Comparison of ENCODE assay signal across 8 cellular contexts in the genomic region with DNA sequence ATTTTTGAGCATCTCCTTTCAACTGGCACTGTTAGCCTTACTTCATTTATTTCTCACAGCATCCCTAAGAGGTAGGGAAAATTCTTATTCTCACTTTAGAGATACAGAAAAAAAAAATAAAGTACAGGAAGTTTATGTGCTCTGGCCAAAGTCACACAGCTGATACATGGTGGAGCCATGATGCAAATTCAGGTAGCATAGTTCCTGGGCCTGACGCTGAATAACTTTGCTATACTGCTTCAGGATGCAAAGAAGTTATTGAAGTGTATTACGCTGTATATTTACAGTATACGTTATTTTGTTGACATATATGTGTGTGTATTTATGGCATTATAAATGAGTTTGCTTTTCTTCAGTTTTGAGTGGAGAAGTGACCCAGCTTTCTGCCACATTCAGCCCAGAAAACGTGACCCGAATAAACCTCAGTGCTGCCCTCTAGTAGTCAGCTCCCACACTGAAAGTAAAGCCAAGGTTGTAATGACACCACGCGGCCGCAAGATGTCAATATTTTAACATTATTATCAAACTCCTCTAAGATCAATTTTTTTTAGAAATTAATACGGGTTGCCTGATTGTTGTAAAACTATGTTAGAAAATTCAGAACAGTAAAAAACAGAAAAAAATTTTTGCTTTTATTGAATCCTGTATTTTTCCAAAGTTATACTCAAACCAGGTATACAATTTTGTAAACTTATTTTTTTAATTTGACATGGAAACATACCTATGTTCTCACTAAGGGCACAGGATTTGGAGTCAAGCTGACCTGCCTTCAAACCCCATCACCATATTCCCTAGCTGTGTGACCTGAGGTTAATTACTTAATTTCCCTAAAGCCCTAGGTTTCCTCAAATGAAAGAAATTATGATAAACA. TPM values are rescaled to one million over a fixed set of nuclear protein-coding genes. Genes with fewer than 3 reads are reported as not detected.
DNase-seq lines count a peak whose midpoint lies in the region; ATAC-seq, FAIRE-seq and TF ChIP-seq lines count a peak whose summit lies in the region.

No MANE protein-coding gene starts in this region.

- no peak overlapping the region for H3K4me3 Mint-ChIP-seq in activated CD4-positive, alpha-beta memory T cell treated with anti-CD3 and anti-CD28 coated beads, Interleukin-2, amount 10 ng/mL, durations not matched to agents 7 days and 5 days

- H3K27me3 ChIP-seq in H1 (replicated peaks in 1 of 4; ENCODE audit: control insufficient read depth in 3 of 4, extremely low read depth in 1 of 4, insufficient read depth in 3 of 4, low read length in 3 of 4) = no peaks in the 10 kb centered on the region

- no peak overlapping the region for H3K4me3 ChIP-seq in H1 (ENCODE audit: extremely low read depth in 1 of 4, insufficient read depth in 2 of 4, low read depth in 3 of 4, low read length in 4 of 4)

- no peak overlapping the region for H4K8ac ChIP-seq in H1 (ENCODE audit: extremely low read depth, insufficient read depth, low read length)

- H3K27me3 Mint-ChIP-seq in activated CD4-positive, alpha-beta memory T cell treated with anti-CD3 and anti-CD28 coated beads, Interleukin-2, amount 10 ng/mL, durations not matched to agents 7 days and 5 days = peaks cover 3% of the 10 kb centered on the region

- H3K27ac Mint-ChIP-seq in activated CD4-positive, alpha-beta memory T cell treated with anti-CD3 and anti-CD28 coated beads, Interleukin-2, amount 10 ng/mL, durations not matched to agents 7 days and 5 days = no peak overlapping the region

- no peak overlapping the region for H3K9ac ChIP-seq in H1 (replicated peaks in 1 of 4; ENCODE audit: extremely low read depth in 1 of 4, low read depth in 3 of 4, low read length in 3 of 4)

- H3K18ac ChIP-seq in H1 (ENCODE audit: extremely low read depth, low read length) = no peak overlapping the region

- H3K9me3 ChIP-seq in H1 (ENCODE audit: insufficient read depth in 2 of 2, low read depth in 1 of 2, low read length in 1 of 2) = no peaks in the 10 kb centered on the region

- no peak overlapping the region for H2BK15ac ChIP-seq in H1 (ENCODE audit: low read length)

- no peak overlapping the region for H3K4me2 ChIP-seq in H1 (ENCODE audit: insufficient read depth in 1 of 2, low read depth in 2 of 2, low read length in 2 of 2)

- ATAC-seq in HG03280 (IDR thresholded peaks at IDR 0.05; ENCODE audit: unreplicated experiment) = peak; percentile 47

- no peaks in the 10 kb centered on the region for H3K36me3 ChIP-seq in H1 (ENCODE audit: control insufficient read depth in 2 of 4, insufficient read depth in 4 of 4, low read length in 3 of 4)

- no peaks in the 10 kb centered on the region for H3K23me2 ChIP-seq in H1 (ENCODE audit: low read depth, low read length)

- H2BK12ac ChIP-seq in H1 (ENCODE audit: low read depth, low read length) = no peak overlapping the region

- FAIRE-seq in H1 (lab: Jason Lieb, UNC) = peak; percentile 63

- WGBS in H1 (ENCODE audit: extremely low coverage in 1 of 2, insufficient coverage in 1 of 2, insufficient read length in 1 of 2, insufficient replicate concordance in 2 of 2, low coverage in 1 of 2, low lambda C conversion rate in 2 of 2, missing lambda C conversion rate in 1 of 2), 2 experiments = 17% methylated on average over 9 of the region's 9 CpGs; no CpG with 5 or more reads in 1 of the 2 experiments

- no peaks in the 10 kb centered on the region for H3K4me1 ChIP-seq in H1 (replicated peaks in 1 of 4; ENCODE audit: control insufficient read depth in 3 of 4, insufficient read depth in 4 of 4, low read length in 3 of 4)

- no peaks in the 10 kb centered on the region for H3K36me3 Mint-ChIP-seq in activated CD4-positive, alpha-beta memory T cell treated with anti-CD3 and anti-CD28 coated beads, Interleukin-2, amount 10 ng/mL, durations not matched to agents 7 days and 5 days (ENCODE audit: low read depth)

- H2BK5ac ChIP-seq in H1 (ENCODE audit: low read depth, low read length) = no peak overlapping the region

- TF ChIP-seq EP300 in H1 (IDR thresholded peaks at IDR 0.05; ENCODE audit: borderline replicate concordance in 1 of 2, low read depth in 2 of 2, low read length in 2 of 2) = no peak

- no peak overlapping the region for H3K4ac ChIP-seq in H1 (replicated peaks; ENCODE audit: insufficient read length, low read depth, low read length)

- H2BK20ac ChIP-seq in H1 (ENCODE audit: low read length) = no peak overlapping the region

- H3K4me1 Mint-ChIP-seq in activated CD4-positive, alpha-beta memory T cell treated with anti-CD3 and anti-CD28 coated beads, Interleukin-2, amount 10 ng/mL, durations not matched to agents 7 days and 5 days = no peaks in the 10 kb centered on the region

- POLR2A ChIA-PET in activated CD4-positive, alpha-beta memory T cell treated with anti-CD3 and anti-CD28 coated beads, Interleukin-2, amount 10 ng/mL, durations not matched to agents 7 days and 5 days (lab: Charles Lee) = interaction anchor here (1.1 kb wide), 1 partner anchor 50 kb away, joined by 3 read pairs; a partner anchor contains a TSS
- POLR2A ChIA-PET in H1 (lab: Charles Lee; ENCODE audit: partially characterized antibody) = no interaction called here

- H4K91ac ChIP-seq in H1 (replicated peaks; ENCODE audit: insufficient read length, low read length) = no peak overlapping the region

- peak; percentile 49 for DNase-seq in activated gamma-delta T cell treated with Interleukin-2 at 50 U/mL for 16 hours
- DNase-seq in activated gamma-delta T cell (lab: John Stamatoyannopoulos, UW) = no peak
- DNase-seq in NCI-H748 (lab: John Stamatoyannopoulos, UW; ENCODE audit: unreplicated experiment) = peak; percentile 49
- DNase-seq in activated CD4-positive, alpha-beta memory T cell treated with anti-CD3 and anti-CD28 coated beads, Interleukin-2, amount 10 ng/mL, durations not matched to agents 7 days and 5 days = peak; percentile 58
- DNase-seq in H1 (ENCODE audit: low read depth in 1 of 2, low spot score in 2 of 2) = peak in 1 of 2 experiments; percentile 57
- DNase-seq in midbrain (lab: John Stamatoyannopoulos, UW) = peak; percentile 86
- DNase-seq in stimulated activated CD8-positive, alpha-beta memory T cell treated with anti-CD3 and anti-CD28 coated beads, Interleukin-7, amount 100 ng/mL, for 4 hours (ENCODE audit: low read depth in 2 of 2) = peak; percentile 25 to 32

- no peak overlapping the region for H2AFZ ChIP-seq in H1 (ENCODE audit: low read length)

- no peak overlapping the region for H3K23ac ChIP-seq in H1 (ENCODE audit: insufficient read length)

- no peaks in the 10 kb centered on the region for H3K79me1 ChIP-seq in H1 (ENCODE audit: low read depth, low read length)

- H3K27ac ChIP-seq in H1 (ENCODE audit: low read depth, low read length) = no peak overlapping the region

- H3K79me2 ChIP-seq in H1 (ENCODE audit: control insufficient read depth in 1 of 2, insufficient read depth in 2 of 2, low read length in 2 of 2) = no peaks in the 10 kb centered on the region

- H3K9me3 Mint-ChIP-seq in activated CD4-positive, alpha-beta memory T cell treated with anti-CD3 and anti-CD28 coated beads, Interleukin-2, amount 10 ng/mL, durations not matched to agents 7 days and 5 days = no peaks in the 10 kb centered on the region

- peak; percentile 71 to 81 for TF ChIP-seq RAD21 in H1 (IDR thresholded peaks at IDR 0.05 in 1 of 2, conservative IDR thresholded peaks at IDR 0.05 in 1 of 2; ENCODE audit: low read depth in 2 of 2, low read length in 2 of 2)

- TF ChIP-seq CTCF in H1 (IDR thresholded peaks at IDR 0.05; ENCODE audit: control extremely low read depth in 1 of 3, insufficient read depth in 1 of 3, low read depth in 1 of 3, low read length in 3 of 3) = peak; percentile 41 to 99 (median 73)

- H3K56ac ChIP-seq in H1 (replicated peaks; ENCODE audit: insufficient read length, low read depth, low read length) = peak overlapping the region; percentile 6

- H2BK120ac ChIP-seq in H1 (replicated peaks; ENCODE audit: low read depth, low read length) = no peak overlapping the region

- H4K5ac ChIP-seq in H1 (ENCODE audit: insufficient read length, low read depth, low read length) = no peak overlapping the region

- CTCF ChIA-PET in activated CD4-positive, alpha-beta memory T cell treated with anti-CD3 and anti-CD28 coated beads, Interleukin-2, amount 10 ng/mL, durations not matched to agents 7 days and 5 days (lab: Charles Lee) = interaction anchor here (0.8 to 2.6 kb wide), 13 partner anchors 9 to 407 kb away, joined by 3 to 19 read pairs (median 4); no protein-coding TSS in a partner anchor
- CTCF ChIA-PET in H1 (lab: Charles Lee; ENCODE audit: partially characterized antibody) = interaction anchor here (0.6 to 5.1 kb wide), 28 partner anchors 9 to 786 kb away, joined by 3 to 110 read pairs (median 4); a partner anchor contains a TSS

- H3K14ac ChIP-seq in H1 (ENCODE audit: insufficient read length) = no peak overlapping the region

- no peaks in the 10 kb centered on the region for H4K20me1 ChIP-seq in H1 (replicated peaks in 1 of 2; ENCODE audit: control insufficient read depth in 1 of 2, insufficient read depth in 2 of 2, low read length in 2 of 2)

- H2AK5ac ChIP-seq in H1 (ENCODE audit: low read depth, low read length) = no peak overlapping the region

- no peak for TF ChIP-seq POLR2A in H1 (IDR thresholded peaks at IDR 0.05; ENCODE audit: control extremely low read depth in 1 of 2, low read depth in 2 of 2, low read length in 2 of 2)

RNA-seq across cellular contexts. Expression of a gene that starts 3.8 kb away (rescaled TPM):
- not detected for total RNA-seq in activated CD4-positive, alpha-beta memory T cell treated with anti-CD3 and anti-CD28 coated beads, Interleukin-2, amount 10 ng/mL, durations not matched to agents 7 days and 5 days
- not detected in 2 replicates for total RNA-seq in H1 (2021; fragmentation: NEBNext Ultra II Directional; extraction: Animal tissue kit (Norgen Biotek cat#: 25700))
- 0.02 TPM in 1 of 2 replicates, not detected in the other for polyA plus RNA-seq in H1 (2011; rRNA removed)
- 0.03 TPM for polyA plus RNA-seq in H1 (2011; cell fraction: cytosol; rRNA removed)
- 0.06 TPM for polyA plus RNA-seq in H1 (2011; cell fraction: nucleus; rRNA removed)
- not detected in 4 replicates for polyA plus RNA-seq in H1 (2012, experiment 1 of 2)
- not detected for polyA plus RNA-seq in H1 (2012, experiment 2 of 2)
- 0.06 TPM for polyA plus RNA-seq in H1 (2013, experiment 1 of 2)
- polyA plus RNA-seq in H1 (2013, experiment 2 of 2) = 0.04 TPM
- polyA minus RNA-seq in H1 (2011; rRNA and poly(A)+ RNA removed) = 0.06 and 0.22 TPM in 2 replicates
- not detected for polyA minus RNA-seq in H1 (2011; cell fraction: cytosol; rRNA and poly(A)+ RNA removed)
- 0.30 TPM for polyA minus RNA-seq in H1 (2011; cell fraction: nucleus; rRNA and poly(A)+ RNA removed)

RNA-seq across cellular contexts. Expression of a gene that starts 50.9 kb away (rescaled TPM):
- total RNA-seq in activated CD4-positive, alpha-beta memory T cell treated with anti-CD3 and anti-CD28 coated beads, Interleukin-2, amount 10 ng/mL, durations not matched to agents 7 days and 5 days = 10 to 100 TPM; 13.3 to 14.0 TPM
- 12.7 and 13.5 TPM in 2 replicates for total RNA-seq in H1 (2021; fragmentation: NEBNext Ultra II Directional; extraction: Animal tissue kit (Norgen Biotek cat#: 25700))
- polyA plus RNA-seq in H1 (2011; rRNA removed) = 3.8 and 6.1 TPM in 2 replicates
- polyA plus RNA-seq in H1 (2011; cell fraction: cytosol; rRNA removed) = 6.5 TPM
- 1.3 TPM for polyA plus RNA-seq in H1 (2011; cell fraction: nucleus; rRNA removed)
- polyA plus RNA-seq in H1 (2012, experiment 1 of 2) = 4.6 to 8.0 TPM (median 5.3 TPM) in 4 replicates
- polyA plus RNA-seq in H1 (2012, experiment 2 of 2) = 0.84 TPM
- polyA plus RNA-seq in H1 (2013, experiment 1 of 2) = 8.6 TPM
- polyA plus RNA-seq in H1 (2013, experiment 2 of 2) = 8.7 TPM
- 8.9 and 9.3 TPM in 2 replicates for polyA minus RNA-seq in H1 (2011; rRNA and poly(A)+ RNA removed)
- polyA minus RNA-seq in H1 (2011; cell fraction: cytosol; rRNA and poly(A)+ RNA removed) = 4.8 TPM
- 1.2 TPM for polyA minus RNA-seq in H1 (2011; cell fraction: nucleus; rRNA and poly(A)+ RNA removed)
